ENCODE assay signal across 20 cellular contexts in the genomic region with DNA sequence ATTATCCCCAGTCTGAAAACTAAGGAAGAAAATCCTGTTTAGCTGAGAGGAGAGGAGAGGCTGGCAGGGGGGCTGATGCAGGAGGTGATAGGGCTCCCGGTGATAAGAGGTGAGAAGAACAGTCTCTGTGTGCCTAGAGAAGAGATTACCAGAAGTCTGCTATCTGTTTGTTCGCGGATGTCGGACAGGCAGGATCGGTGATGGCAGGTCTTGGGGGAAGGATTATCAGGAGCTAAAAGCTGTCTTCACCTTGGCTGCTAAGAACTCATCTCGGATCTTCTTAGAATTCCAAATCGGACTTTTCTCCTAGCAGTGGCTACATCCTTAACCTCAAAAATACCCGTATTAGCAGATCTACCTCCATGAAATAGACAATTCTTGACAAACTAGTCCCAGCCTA.
"Had no signal": no experiment of that assay in that cellular context is flagged by ENCODE, and none has a peak within 500 bp of the region (broad histone marks: within the 10 kb centered on the region; RNA-seq: fewer than 3 reads in every experiment).

No MANE protein-coding gene starts in this region.

- H3K4me3 ChIP-seq: lung, prostate gland, right atrium auricular region, sigmoid colon, stomach, thyroid gland, vagina had no signal

- H3K27ac ChIP-seq: prostate gland, right atrium auricular region, sigmoid colon, stomach, thyroid gland, vagina had no signal

- H3K9me3 Mint-ChIP-seq: effector memory CD8-positive, alpha-beta T cell; memory B cell; stimulated activated effector memory CD8-positive, alpha-beta T cell treated with anti-CD3 and anti-CD28 coated beads, Interleukin-12 subunit alpha, Interleukin-12 subunit beta, amount 100 ng/mL, for 72 hours had no signal

- H3K27me3 Mint-ChIP-seq: effector memory CD8-positive, alpha-beta T cell; memory B cell; naive thymus-derived CD4-positive, alpha-beta T cell had no signal

- H3K36me3 ChIP-seq: prostate gland, right atrium auricular region, sigmoid colon, stomach, thyroid gland, vagina had no signal

- H3K9me3 ChIP-seq: prostate gland, right atrium auricular region, sigmoid colon, stomach, thyroid gland, vagina had no signal

- H3K4me1 ChIP-seq: prostate gland, right atrium auricular region had no signal

- H3K4me3 Mint-ChIP-seq: effector memory CD8-positive, alpha-beta T cell; memory B cell; stimulated activated effector memory CD8-positive, alpha-beta T cell treated with anti-CD3 and anti-CD28 coated beads, Interleukin-12 subunit alpha, Interleukin-12 subunit beta, amount 100 ng/mL, for 72 hours had no signal

- H3K36me3 Mint-ChIP-seq: memory B cell; stimulated activated effector memory CD8-positive, alpha-beta T cell treated with anti-CD3 and anti-CD28 coated beads, Interleukin-12 subunit alpha, Interleukin-12 subunit beta, amount 100 ng/mL, for 72 hours had no signal

- DNase-seq: cortex of kidney; effector memory CD8-positive, alpha-beta T cell; head of caudate nucleus; midbrain; naive thymus-derived CD4-positive, alpha-beta T cell; sigmoid colon; stimulated activated CD4-positive, alpha-beta T cell treated with anti-CD3 and anti-CD28 coated beads, Interleukin-2, amount 100 ng/mL, for 24 hours; stimulated activated CD4-positive, alpha-beta T cell treated with anti-CD3 and anti-CD28 coated beads, Interleukin-4, amount 100 ng/mL, for 24 hours; stimulated activated naive CD4-positive, alpha-beta T cell treated with Interleukin-2 at 50 U/mL for 16 hours; stomach; thyroid gland; trophoblast cell had no signal

- H3K27me3 ChIP-seq: right atrium auricular region, sigmoid colon, stomach, thyroid gland, vagina had no signal

- FAIRE-seq: frontal cortex, keratinocyte had no signal

- H3K27ac Mint-ChIP-seq: effector memory CD8-positive, alpha-beta T cell; memory B cell; stimulated activated effector memory CD8-positive, alpha-beta T cell treated with anti-CD3 and anti-CD28 coated beads, Interleukin-12 subunit alpha, Interleukin-12 subunit beta, amount 100 ng/mL, for 72 hours had no signal

- ATAC-seq: effector memory CD8-positive, alpha-beta T cell; naive thymus-derived CD4-positive, alpha-beta T cell; stimulated activated effector memory CD8-positive, alpha-beta T cell treated with anti-CD3 and anti-CD28 coated beads, Interleukin-12 subunit alpha, Interleukin-12 subunit beta, amount 100 ng/mL, for 72 hours had no signal
